8 cellular contexts compared by ENCODE assay signal in the genomic region with DNA sequence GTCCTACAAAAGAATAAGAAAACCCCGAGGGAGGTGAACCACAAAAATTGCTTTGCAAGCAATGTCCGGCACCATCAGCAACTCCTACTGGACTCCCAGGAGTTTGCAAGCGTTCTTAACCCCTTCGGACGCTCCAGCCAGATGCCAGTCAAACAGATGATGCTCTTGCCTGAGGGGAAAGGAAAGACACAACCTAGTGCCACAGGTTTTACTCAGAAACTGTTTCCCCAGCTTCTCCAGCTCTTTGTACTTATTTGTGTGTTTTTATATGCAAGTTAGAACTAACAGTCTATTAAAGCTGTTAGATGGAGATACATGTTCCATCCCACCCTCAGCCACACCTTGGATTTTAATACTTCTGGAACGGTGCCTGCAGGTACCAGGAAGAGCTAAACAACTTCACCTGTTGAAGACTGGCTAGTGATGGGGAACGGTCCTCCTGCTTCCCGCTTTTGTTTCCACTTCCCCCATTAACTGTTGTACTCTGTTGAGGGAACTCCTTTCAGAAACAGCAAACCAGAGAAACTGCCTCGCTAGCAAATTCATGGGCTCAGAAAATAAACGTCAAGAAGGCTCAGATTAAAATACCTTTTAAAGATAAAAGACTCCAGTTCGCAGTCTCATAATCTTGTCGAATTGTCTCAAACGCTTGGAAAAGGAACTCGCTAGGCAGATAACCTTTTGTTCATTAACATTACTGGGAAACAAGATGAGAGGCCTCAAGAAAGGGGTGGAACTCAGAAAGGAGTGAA. TPM values are rescaled to one million over a fixed set of nuclear protein-coding genes. Genes with fewer than 3 reads are reported as not detected.
DNase-seq lines count a peak whose midpoint lies in the region; ATAC-seq, FAIRE-seq and TF ChIP-seq lines count a peak whose summit lies in the region.

No MANE protein-coding gene starts in this region.

- no peak for FAIRE-seq in H54 (lab: Jason Lieb, UNC)

- no peaks in the 10 kb centered on the region for H3K9me3 ChIP-seq in liver (ENCODE audit: control insufficient read depth in 4 of 4, low read length in 3 of 4)

- peaks cover 0 to 10% (median 4%) of the 10 kb centered on the region in 7 donors for H3K9me3 Mint-ChIP-seq in CD14-positive monocyte

- H3K27ac Mint-ChIP-seq in CD14-positive monocyte: no peak overlapping the region

- H3K4me1 Mint-ChIP-seq in CD14-positive monocyte: peaks cover 22% of the 10 kb centered on the region

- no peak for ATAC-seq in HG03095 (IDR thresholded peaks at IDR 0.05; ENCODE audit: unreplicated experiment)
- no peak for ATAC-seq in GM18870 (IDR thresholded peaks at IDR 0.05; ENCODE audit: unreplicated experiment)

- H3K9ac ChIP-seq in liver (ENCODE audit: low read depth in 1 of 2, low read length in 2 of 2): peak overlapping the region; percentile 87 to 95

- TF ChIP-seq RAD21 in liver (IDR thresholded peaks at IDR 0.05): peak; percentile 49 to 69

- peaks cover 56 to 69% (median 62%) of the 10 kb centered on the region in 3 donors for H3K27me3 Mint-ChIP-seq in CD14-positive monocyte (ENCODE audit: low read depth in 3 of 3)

- 15% methylated on average over 14 of the region's 14 CpGs for WGBS in liver

- H3K27ac ChIP-seq in liver (ENCODE audit: low read depth in 1 of 2, low read length in 2 of 2): peak overlapping the region; percentile 98
- peak overlapping the region; percentile 83 for H3K27ac ChIP-seq in temporal lobe (ENCODE audit: low read depth, low read length)

- H3K27me3 ChIP-seq in liver (ENCODE audit: control insufficient read depth in 4 of 4, insufficient read depth in 4 of 4, low read length in 3 of 4): no peaks in the 10 kb centered on the region

- H3K4me3 Mint-ChIP-seq in CD14-positive monocyte: peak overlapping the region; percentile 16 to 66

- H3K4me1 ChIP-seq in liver (ENCODE audit: control insufficient read depth in 4 of 4, insufficient read depth in 4 of 4, low read length in 3 of 4): peaks cover 0 to 39% (median 32%) of the 10 kb centered on the region in 4 donors

- TF ChIP-seq CTCF in CD14-positive monocyte (IDR thresholded peaks at IDR 0.05): no peak
- TF ChIP-seq CTCF in liver (IDR thresholded peaks at IDR 0.05; ENCODE audit: low read depth, low read length, missing input control): peak; percentile 40

- TF ChIP-seq POLR2A in H54 (IDR thresholded peaks at IDR 0.05; ENCODE audit: low read depth, low read length): no peak

- H3K4me3 ChIP-seq in liver (ENCODE audit: low read depth in 1 of 3, low read length in 3 of 3): peak overlapping the region; percentile 68 to 84 (median 76)

- H3K36me3 ChIP-seq in liver (ENCODE audit: control insufficient read depth in 4 of 4, insufficient read depth in 3 of 4, low read depth in 1 of 4, low read length in 3 of 4): no peaks in the 10 kb centered on the region

- intact Hi-C loops in CD14-positive monocyte (cut with micrococcal nuclease): no loop called here

- DNase-seq in CD14-positive monocyte (ENCODE audit: low spot score) (no peak), H54 (ENCODE audit: insufficient read length, low spot score) (peak; percentile 68), SHP77 treated with DMSO at 0.1 percent for 48 hours (lab: John Stamatoyannopoulos, UW) (peak; percentile 71), dermis microvascular lymphatic vessel endothelial cell (ENCODE audit: low read depth in 2 of 2) (peak; percentile 34 to 74)

- H3K36me3 Mint-ChIP-seq in CD14-positive monocyte: peaks cover 3 to 4% of the 10 kb centered on the region in 2 donors

TF ChIP-seq in liver, 16 proteins besides CTCF, POLR2A, EP300 and RAD21:
- TF ChIP-seq NR2F2 (IDR thresholded peaks at IDR 0.05): peak; percentile 84
- TF ChIP-seq HNF4A (conservative IDR thresholded peaks at IDR 0.05): peak in 1 of 2 donors; percentile 2
- TF ChIP-seq, protein P1, sequence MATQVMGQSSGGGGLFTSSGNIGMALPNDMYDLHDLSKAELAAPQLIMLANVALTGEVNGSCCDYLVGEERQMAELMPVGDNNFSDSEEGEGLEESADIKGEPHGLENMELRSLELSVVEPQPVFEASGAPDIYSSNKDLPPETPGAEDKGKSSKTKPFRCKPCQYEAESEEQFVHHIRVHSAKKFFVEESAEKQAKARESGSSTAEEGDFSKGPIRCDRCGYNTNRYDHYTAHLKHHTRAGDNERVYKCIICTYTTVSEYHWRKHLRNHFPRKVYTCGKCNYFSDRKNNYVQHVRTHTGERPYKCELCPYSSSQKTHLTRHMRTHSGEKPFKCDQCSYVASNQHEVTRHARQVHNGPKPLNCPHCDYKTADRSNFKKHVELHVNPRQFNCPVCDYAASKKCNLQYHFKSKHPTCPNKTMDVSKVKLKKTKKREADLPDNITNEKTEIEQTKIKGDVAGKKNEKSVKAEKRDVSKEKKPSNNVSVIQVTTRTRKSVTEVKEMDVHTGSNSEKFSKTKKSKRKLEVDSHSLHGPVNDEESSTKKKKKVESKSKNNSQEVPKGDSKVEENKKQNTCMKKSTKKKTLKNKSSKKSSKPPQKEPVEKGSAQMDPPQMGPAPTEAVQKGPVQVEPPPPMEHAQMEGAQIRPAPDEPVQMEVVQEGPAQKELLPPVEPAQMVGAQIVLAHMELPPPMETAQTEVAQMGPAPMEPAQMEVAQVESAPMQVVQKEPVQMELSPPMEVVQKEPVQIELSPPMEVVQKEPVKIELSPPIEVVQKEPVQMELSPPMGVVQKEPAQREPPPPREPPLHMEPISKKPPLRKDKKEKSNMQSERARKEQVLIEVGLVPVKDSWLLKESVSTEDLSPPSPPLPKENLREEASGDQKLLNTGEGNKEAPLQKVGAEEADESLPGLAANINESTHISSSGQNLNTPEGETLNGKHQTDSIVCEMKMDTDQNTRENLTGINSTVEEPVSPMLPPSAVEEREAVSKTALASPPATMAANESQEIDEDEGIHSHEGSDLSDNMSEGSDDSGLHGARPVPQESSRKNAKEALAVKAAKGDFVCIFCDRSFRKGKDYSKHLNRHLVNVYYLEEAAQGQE (IDR thresholded peaks at IDR 0.05): no peak
- peak; percentile 4 for TF ChIP-seq HNF4G (IDR thresholded peaks at IDR 0.05)
- TF ChIP-seq, protein P2, sequence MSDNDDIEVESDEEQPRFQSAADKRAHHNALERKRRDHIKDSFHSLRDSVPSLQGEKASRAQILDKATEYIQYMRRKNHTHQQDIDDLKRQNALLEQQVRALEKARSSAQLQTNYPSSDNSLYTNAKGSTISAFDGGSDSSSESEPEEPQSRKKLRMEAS (IDR thresholded peaks at IDR 0.05): no peak
- no peak for TF ChIP-seq FOXA2 (IDR thresholded peaks at IDR 0.05)
- TF ChIP-seq, protein P3, sequence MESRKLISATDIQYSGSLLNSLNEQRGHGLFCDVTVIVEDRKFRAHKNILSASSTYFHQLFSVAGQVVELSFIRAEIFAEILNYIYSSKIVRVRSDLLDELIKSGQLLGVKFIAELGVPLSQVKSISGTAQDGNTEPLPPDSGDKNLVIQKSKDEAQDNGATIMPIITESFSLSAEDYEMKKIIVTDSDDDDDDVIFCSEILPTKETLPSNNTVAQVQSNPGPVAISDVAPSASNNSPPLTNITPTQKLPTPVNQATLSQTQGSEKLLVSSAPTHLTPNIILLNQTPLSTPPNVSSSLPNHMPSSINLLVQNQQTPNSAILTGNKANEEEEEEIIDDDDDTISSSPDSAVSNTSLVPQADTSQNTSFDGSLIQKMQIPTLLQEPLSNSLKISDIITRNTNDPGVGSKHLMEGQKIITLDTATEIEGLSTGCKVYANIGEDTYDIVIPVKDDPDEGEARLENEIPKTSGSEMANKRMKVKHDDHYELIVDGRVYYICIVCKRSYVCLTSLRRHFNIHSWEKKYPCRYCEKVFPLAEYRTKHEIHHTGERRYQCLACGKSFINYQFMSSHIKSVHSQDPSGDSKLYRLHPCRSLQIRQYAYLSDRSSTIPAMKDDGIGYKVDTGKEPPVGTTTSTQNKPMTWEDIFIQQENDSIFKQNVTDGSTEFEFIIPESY (IDR thresholded peaks at IDR 0.05): no peak
- TF ChIP-seq RXRA (IDR thresholded peaks at IDR 0.05): no peak
- TF ChIP-seq FOXA1 (IDR thresholded peaks at IDR 0.05): no peak
- TF ChIP-seq SP1 (IDR thresholded peaks at IDR 0.05): no peak
- no peak for TF ChIP-seq TAF1 (conservative IDR thresholded peaks at IDR 0.05)
- TF ChIP-seq, protein P4, sequence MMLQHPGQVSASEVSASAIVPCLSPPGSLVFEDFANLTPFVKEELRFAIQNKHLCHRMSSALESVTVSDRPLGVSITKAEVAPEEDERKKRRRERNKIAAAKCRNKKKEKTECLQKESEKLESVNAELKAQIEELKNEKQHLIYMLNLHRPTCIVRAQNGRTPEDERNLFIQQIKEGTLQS (IDR thresholded peaks at IDR 0.05): no peak
- TF ChIP-seq GABPA (IDR thresholded peaks at IDR 0.05 in 1 of 2, conservative IDR thresholded peaks at IDR 0.05 in 1 of 2): no peak
- TF ChIP-seq JUND (IDR thresholded peaks at IDR 0.05): no peak
- no peak for TF ChIP-seq EGR1 (IDR thresholded peaks at IDR 0.05; ENCODE audit: low read depth in 2 of 2)
- peak; percentile 54 for TF ChIP-seq YY1 (IDR thresholded peaks at IDR 0.05)

RNA-seq across cellular contexts. Expression of a gene that starts 1.1 kb away (rescaled TPM):
- polyA plus RNA-seq in CD14-positive monocyte (not detected), liver (10 to 100 TPM; 23.9 to 45.9 TPM)
- total RNA-seq in dermis microvascular lymphatic vessel endothelial cell (64.6 and 72.2 TPM in 2 replicates), liver (10 to 100 TPM; 34.8 to 51.3 TPM), temporal lobe (90.7 TPM)
